In the genomic region with DNA sequence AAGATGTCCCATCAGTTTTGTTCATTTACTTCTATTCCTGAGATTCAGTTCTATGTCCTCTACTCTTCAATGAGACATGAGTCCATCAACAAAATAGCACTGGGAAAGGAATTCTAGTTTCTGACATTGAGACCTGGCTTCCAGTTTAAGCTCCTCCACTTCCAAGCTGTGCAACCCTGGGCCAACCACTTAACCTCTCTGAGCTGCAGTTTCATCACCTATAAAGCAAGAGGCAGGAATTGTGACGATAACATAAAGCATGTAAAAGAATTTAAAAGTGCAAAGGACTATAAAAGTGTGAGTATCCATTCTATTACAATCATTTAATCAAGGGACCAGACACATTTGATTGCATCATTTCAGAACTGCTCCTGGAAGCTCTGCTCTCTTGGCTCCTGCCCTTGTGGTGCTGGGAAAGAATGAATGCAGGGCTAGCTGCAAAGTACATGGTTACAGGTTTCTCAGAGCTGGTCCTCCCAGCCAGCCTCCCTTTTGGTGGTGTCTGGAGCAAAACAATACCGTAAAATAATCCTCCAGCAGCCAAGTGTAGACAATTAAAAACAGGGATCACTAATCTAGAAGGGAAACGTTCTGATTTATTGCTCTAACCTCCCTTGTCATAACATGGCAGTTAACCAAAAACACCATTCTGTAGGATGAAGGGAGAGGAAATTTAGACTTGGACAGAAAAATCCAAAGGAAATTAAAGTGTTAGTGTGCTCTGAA, we compare ENCODE assay signal across 17 cellular contexts.
DNase-seq lines count a peak whose midpoint lies in the region; ATAC-seq and TF ChIP-seq lines count a peak whose summit lies in the region.
"Had no signal": no experiment of that assay in that cellular context is flagged by ENCODE, and none has a peak within 500 bp of the region (broad histone marks: within the 10 kb centered on the region; RNA-seq: fewer than 3 reads in every experiment).

No MANE protein-coding gene starts in this region.

- peak overlapping the region; percentile 64 to 78 (median 70) for H3K27ac ChIP-seq in gastrocnemius medialis
- H3K27ac ChIP-seq: BLaER1 treated with 17β-estradiol and CSF1 and Interleukin-3, amounts not matched to agents 10 nM and 100 nM had no signal

- peaks cover 17 to 27% of the 10 kb centered on the region in 2 donors for H3K4me1 ChIP-seq in gastrocnemius medialis
- H3K4me1 ChIP-seq: HAP-1 had no signal

- H3K4me3 ChIP-seq in foreskin fibroblast (ENCODE audit: low read depth in 1 of 2, low read length in 2 of 2) (no peak overlapping the region), gastrocnemius medialis (no peak overlapping the region)
- H3K4me3 ChIP-seq: BLaER1 treated with 17β-estradiol and CSF1 and Interleukin-3, amounts not matched to agents 10 nM and 100 nM; HAP-1 had no signal

- peaks cover 0 to 5% of the 10 kb centered on the region in 2 donors for H3K36me3 ChIP-seq in gastrocnemius medialis

- intact Hi-C loops in gastrocnemius medialis (cut with DNase I; ENCODE audit: low total_unique reads): loop anchor here (5.0 kb wide), 1 partner anchor 38 kb away; no protein-coding TSS in a partner anchor

- no peak for TF ChIP-seq CTCF in foreskin fibroblast (IDR thresholded peaks at IDR 0.05; ENCODE audit: low read depth, low read length)
- no peak for TF ChIP-seq CTCF in gastrocnemius medialis (IDR thresholded peaks at IDR 0.05 in 4 of 5, conservative IDR thresholded peaks at IDR 0.05 in 1 of 5)

- no peaks in the 10 kb centered on the region for H3K27me3 ChIP-seq in gastrocnemius medialis
- H3K27me3 ChIP-seq: BLaER1 treated with 17β-estradiol and CSF1 and Interleukin-3, amounts not matched to agents 10 nM and 100 nM had no signal

- H3K9me3 ChIP-seq in gastrocnemius medialis: no peaks in the 10 kb centered on the region
- H3K9me3 ChIP-seq: HAP-1 had no signal

- in situ Hi-C loops in gastrocnemius medialis (cut with MboI; ENCODE audit: low sequenced_read_pairs in 4 of 4): no loop called here

- ATAC-seq in gastrocnemius medialis (no peak), GM18909 (IDR thresholded peaks at IDR 0.05; ENCODE audit: poor library complexity, unreplicated experiment) (no peak)
- ATAC-seq: esophagus mucosa, Panc1, T-cell, WTC11 had no signal

- no peak for TF ChIP-seq POLR2A in gastrocnemius medialis (IDR thresholded peaks at IDR 0.05)

- peak; percentile 14 for DNase-seq in Daoy (ENCODE audit: low read depth)
- peak; percentile 73 for DNase-seq in amniotic epithelial cell (ENCODE audit: low read depth)
- peak; percentile 26 to 59 for DNase-seq in foreskin fibroblast
- DNase-seq in gastrocnemius medialis: no peak
- DNase-seq in NCI-H128 (lab: John Stamatoyannopoulos, UW; ENCODE audit: unreplicated experiment): no peak
- DNase-seq in GM19238 (ENCODE audit: insufficient read length, low spot score): no peak
- DNase-seq in activated CD4-positive, CD25-positive, alpha-beta regulatory T cell treated with anti-CD3 and anti-CD28 coated beads, Interleukin-2, amount 50 U/mL, for 72 hours: no peak
- DNase-seq: DMS79, NCI-H187 treated with DMSO at 0.1 percent for 48 hours, NCI-H526 had no signal

Comparison
In these comparisons a context has a peak if more than half of its experiments do, and no peak if none do; other contexts are left out.
1. DNase-seq: peak in Daoy (single experiment), amniotic epithelial cell (single experiment) and foreskin fibroblast (2 of 2); none in gastrocnemius medialis (0 of 2), NCI-H128 (single experiment), GM19238 (single experiment) and activated CD4-positive, CD25-positive, alpha-beta regulatory T cell treated with anti-CD3 and anti-CD28 coated beads, Interleukin-2, amount 50 U/mL, for 72 hours (single experiment).